ENCODE assay signal across 17 cellular contexts in the genomic region with DNA sequence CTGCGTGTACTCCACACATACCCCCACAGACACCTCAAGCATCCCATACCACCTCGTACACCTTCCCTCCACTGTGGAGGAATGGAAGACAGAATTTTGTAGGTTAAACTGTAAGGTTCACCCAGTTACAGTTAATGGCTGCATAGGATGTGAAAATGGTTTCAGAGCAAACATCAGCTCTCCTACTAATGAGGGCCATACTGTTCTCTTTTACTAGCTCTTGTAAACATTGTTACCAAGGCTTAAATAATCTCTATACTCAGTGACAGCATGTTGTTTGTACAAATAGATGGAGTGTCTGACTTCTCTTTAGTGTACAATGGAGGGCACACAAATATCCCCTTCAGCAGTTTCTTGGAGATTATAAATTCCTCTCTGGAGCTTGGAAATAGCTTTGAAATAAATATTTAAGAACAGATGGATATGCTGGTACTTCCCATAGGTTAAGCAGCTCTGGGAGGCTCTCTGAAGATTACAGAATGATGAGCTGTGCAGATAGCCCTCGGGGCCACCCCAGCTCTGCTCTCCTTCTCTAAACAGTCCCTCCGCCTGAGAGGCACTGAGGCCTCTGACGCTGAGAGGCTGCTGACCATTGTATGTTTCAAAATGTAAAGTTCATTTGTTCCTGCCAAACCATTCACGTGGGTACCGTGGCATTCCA.
A peak's percentile ranks its signal among the peaks of the same experiment; 100 is the strongest.
DNase-seq lines count a peak whose midpoint lies in the region; ATAC-seq and FAIRE-seq lines count a peak whose summit lies in the region.
"Had no signal": no experiment of that assay in that cellular context is flagged by ENCODE, and none has a peak within 500 bp of the region (broad histone marks: within the 10 kb centered on the region; RNA-seq: fewer than 3 reads in every experiment).

No MANE protein-coding gene starts in this region.

- FAIRE-seq in urothelium cell line (lab: Jason Lieb, UNC), result peak; percentile 37
- FAIRE-seq: H1 had no signal

- ATAC-seq in GM18867 (IDR thresholded peaks at IDR 0.05; ENCODE audit: unreplicated experiment), result no peak

- DNase-seq in NCI-H748 (lab: John Stamatoyannopoulos, UW; ENCODE audit: unreplicated experiment) (peak; percentile 23), NCI-H748 treated with DMSO at 0.1 percent for 48 hours (lab: John Stamatoyannopoulos, UW) (no peak), NCI-H2029 (lab: John Stamatoyannopoulos, UW) (peak; percentile 39), NCI-H774 (lab: John Stamatoyannopoulos, UW) (peak; percentile 38), urothelium cell line (ENCODE audit: low spot score) (no peak), NCI-H524 treated with DMSO at 0.1 percent for 48 hours (lab: John Stamatoyannopoulos, UW) (no peak), NCI-H2107 treated with DMSO at 0.1 percent for 48 hours (lab: John Stamatoyannopoulos, UW; ENCODE audit: unreplicated experiment) (no peak)
- DNase-seq: C1 segment of cervical spinal cord; EL; KG1; NCI-H187 treated with DMSO at 0.1 percent for 48 hours; NCI-H226; NK-92 treated with Interleukin-12 subunit alpha and Interleukin-12 subunit beta, amount 100 ng/mL, for 24 hours; OCI-M1; SHP77 treated with DMSO at 0.1 percent for 48 hours had no signal

Comparison
In these comparisons a context has a peak if more than half of its experiments do, and no peak if none do; other contexts are left out.
1. DNase-seq: peak in NCI-H748 (single experiment), NCI-H2029 (single experiment) and NCI-H774 (single experiment); none in NCI-H748 treated with DMSO at 0.1 percent for 48 hours (single experiment), urothelium cell line (single experiment), NCI-H524 treated with DMSO at 0.1 percent for 48 hours (single experiment) and NCI-H2107 treated with DMSO at 0.1 percent for 48 hours (single experiment).